ENCODE assay signal across 8 cellular contexts in the genomic region with DNA sequence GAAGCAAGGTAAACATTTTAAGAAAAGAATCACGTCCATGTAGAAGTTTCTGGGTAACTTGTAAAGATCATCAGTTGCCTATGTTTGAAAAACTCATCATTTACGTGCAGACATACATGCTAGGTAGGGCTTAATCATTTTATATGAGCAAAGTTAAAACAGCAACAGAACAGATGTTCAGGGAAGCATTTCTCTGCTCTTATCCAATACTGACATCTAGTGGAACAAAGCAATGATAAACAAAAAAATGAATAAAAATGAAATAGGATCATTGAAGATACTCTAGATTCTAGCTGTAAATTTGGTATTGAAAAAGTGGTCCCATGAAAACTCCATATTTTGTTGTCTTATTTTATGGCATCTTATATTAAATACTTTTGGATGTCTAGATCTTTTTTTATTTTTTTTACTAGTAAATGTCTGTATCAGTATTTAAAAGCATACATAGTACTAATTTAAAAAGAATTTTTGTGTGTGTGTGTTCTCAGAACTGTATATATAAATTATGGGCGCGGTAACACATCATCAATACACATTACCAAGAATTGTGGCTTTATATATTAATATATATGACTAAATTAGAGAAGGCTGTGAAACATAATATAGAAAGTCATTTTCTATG.
A peak's percentile ranks its signal among the peaks of the same experiment; 100 is the strongest.
DNase-seq lines count a peak whose midpoint lies in the region; ATAC-seq and TF ChIP-seq lines count a peak whose summit lies in the region.

No MANE protein-coding gene starts in this region.

- in situ Hi-C loops in T47D (cut with HindIII; ENCODE audit: low pct_unique_long_range_greater_than_20kb, low sequenced_read_pairs): no loop called here

- no peak overlapping the region for H3K27ac Mint-ChIP-seq in mesothelial cell of epicardium
- H3K27ac Mint-ChIP-seq in T-cell: no peak overlapping the region

- ATAC-seq in GM18907 (IDR thresholded peaks at IDR 0.05; ENCODE audit: unreplicated experiment) (peak; percentile 48), HG03095 (IDR thresholded peaks at IDR 0.05; ENCODE audit: unreplicated experiment) (no peak), T-cell (replicated peaks in 1 of 4) (no peak)

- DNase-seq in AG04450 (ENCODE audit: low read depth, low spot score) (no peak), NCI-H2196 (lab: John Stamatoyannopoulos, UW; ENCODE audit: unreplicated experiment) (peak; percentile 32), T47D (ENCODE audit: low read depth in 1 of 2, low spot score in 1 of 2) (peak; percentile 12 to 60), mesothelial cell of epicardium (ENCODE audit: low spot score in 2 of 2, unreplicated experiment in 2 of 2) (no peak), T-cell (no peak), occipital lobe (lab: John Stamatoyannopoulos, UW) (no peak)

- H3K36me3 Mint-ChIP-seq in mesothelial cell of epicardium: peaks cover 8% of the 10 kb centered on the region
- H3K36me3 Mint-ChIP-seq in T-cell: no peaks in the 10 kb centered on the region

- no peak overlapping the region for H3K27ac ChIP-seq in AG04450 (ENCODE audit: low read depth, low read length)

- POLR2A ChIA-PET in AG04450 (lab: Yijun Ruan, JAX): no interaction called here
- POLR2A ChIA-PET in T-cell (lab: Charles Lee): no interaction called here

- H3K4me3 ChIP-seq in AG04450 (ENCODE audit: low read depth, low read length): no peak overlapping the region

- H3K4me1 Mint-ChIP-seq in mesothelial cell of epicardium (peaks cover 5% of the 10 kb centered on the region), T-cell (no peaks in the 10 kb centered on the region)

- H3K4me3 Mint-ChIP-seq in mesothelial cell of epicardium: no peak overlapping the region
- H3K4me3 Mint-ChIP-seq in T-cell: no peak overlapping the region

- CTCF ChIA-PET in AG04450 (lab: Charles Lee): interaction anchor here (0.6 to 1.8 kb wide), 8 partner anchors 9 to 1748 kb away, joined by 3 to 13 read pairs (median 3); no protein-coding TSS in a partner anchor
- CTCF ChIA-PET in T-cell (lab: Charles Lee): no interaction called here

- TF ChIP-seq CTCF in AG04450 (IDR thresholded peaks at IDR 0.05; ENCODE audit: low read depth, low read length): peak; percentile 78
- peak; percentile 56 for TF ChIP-seq CTCF in mesothelial cell of epicardium (IDR thresholded peaks at IDR 0.05; ENCODE audit: unreplicated experiment)

- H3K27me3 Mint-ChIP-seq in mesothelial cell of epicardium (ENCODE audit: low read depth) (no peaks in the 10 kb centered on the region), T-cell (no peaks in the 10 kb centered on the region)

- no peaks in the 10 kb centered on the region for H3K9me3 ChIP-seq in AG04450 (ENCODE audit: control insufficient read depth, insufficient read depth, low read length)

- H3K27me3 ChIP-seq in AG04450 (ENCODE audit: control insufficient read depth, insufficient read depth, low read length): no peaks in the 10 kb centered on the region

- peaks cover 22% of the 10 kb centered on the region for H3K9me3 Mint-ChIP-seq in mesothelial cell of epicardium
- H3K9me3 Mint-ChIP-seq in T-cell: peaks cover 8 to 16% (median 15%) of the 10 kb centered on the region in 3 donors

Comparison
In these comparisons a context has a peak if more than half of its experiments do, and no peak if none do; other contexts are left out.
1. DNase-seq: peak in NCI-H2196 (single experiment) and T47D (2 of 2); none in AG04450 (single experiment), mesothelial cell of epicardium (0 of 2), T-cell (0 of 34) and occipital lobe (single experiment).